ENCODE assay signal across 1 cellular context in the genomic region with DNA sequence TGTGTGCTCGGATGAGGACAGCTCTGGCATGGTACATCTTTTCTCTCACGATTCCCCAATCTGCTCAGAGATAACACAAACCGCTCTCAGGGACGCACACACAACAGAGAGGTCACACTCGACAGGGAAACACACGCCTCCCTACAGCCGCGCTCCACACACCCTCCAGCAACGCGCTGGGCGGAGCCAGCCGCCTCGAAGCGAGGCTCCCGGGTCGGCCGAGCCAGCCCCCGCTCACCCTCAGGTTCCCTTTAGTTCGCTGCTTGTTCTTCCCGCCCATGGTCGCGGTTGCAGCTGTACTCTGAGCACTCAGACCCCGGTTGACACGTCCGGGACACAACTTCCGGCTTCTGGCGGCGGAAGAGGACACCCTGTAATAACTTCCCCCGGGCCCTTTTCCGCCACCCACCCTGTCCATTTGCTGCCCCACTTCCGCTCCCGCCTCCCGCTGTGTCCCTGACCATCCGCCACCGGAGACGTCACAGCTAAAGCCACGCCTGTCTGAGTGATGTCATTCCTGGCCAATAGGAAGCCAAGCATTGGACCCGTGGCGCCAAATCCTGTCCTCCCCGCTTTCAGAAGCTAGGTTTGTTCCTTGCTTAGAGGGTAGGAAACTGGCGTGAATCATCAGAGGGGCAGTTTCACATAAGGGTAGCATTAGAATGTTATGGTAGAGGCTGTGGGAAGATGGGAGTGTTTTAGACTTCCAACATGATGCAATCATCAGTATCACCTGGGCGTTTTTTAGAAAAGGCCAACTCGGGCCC.
A peak's percentile ranks its signal among the peaks of the same experiment; 100 is the strongest.
TF ChIP-seq lines count a peak whose summit lies in the region.

A gene with protein sequence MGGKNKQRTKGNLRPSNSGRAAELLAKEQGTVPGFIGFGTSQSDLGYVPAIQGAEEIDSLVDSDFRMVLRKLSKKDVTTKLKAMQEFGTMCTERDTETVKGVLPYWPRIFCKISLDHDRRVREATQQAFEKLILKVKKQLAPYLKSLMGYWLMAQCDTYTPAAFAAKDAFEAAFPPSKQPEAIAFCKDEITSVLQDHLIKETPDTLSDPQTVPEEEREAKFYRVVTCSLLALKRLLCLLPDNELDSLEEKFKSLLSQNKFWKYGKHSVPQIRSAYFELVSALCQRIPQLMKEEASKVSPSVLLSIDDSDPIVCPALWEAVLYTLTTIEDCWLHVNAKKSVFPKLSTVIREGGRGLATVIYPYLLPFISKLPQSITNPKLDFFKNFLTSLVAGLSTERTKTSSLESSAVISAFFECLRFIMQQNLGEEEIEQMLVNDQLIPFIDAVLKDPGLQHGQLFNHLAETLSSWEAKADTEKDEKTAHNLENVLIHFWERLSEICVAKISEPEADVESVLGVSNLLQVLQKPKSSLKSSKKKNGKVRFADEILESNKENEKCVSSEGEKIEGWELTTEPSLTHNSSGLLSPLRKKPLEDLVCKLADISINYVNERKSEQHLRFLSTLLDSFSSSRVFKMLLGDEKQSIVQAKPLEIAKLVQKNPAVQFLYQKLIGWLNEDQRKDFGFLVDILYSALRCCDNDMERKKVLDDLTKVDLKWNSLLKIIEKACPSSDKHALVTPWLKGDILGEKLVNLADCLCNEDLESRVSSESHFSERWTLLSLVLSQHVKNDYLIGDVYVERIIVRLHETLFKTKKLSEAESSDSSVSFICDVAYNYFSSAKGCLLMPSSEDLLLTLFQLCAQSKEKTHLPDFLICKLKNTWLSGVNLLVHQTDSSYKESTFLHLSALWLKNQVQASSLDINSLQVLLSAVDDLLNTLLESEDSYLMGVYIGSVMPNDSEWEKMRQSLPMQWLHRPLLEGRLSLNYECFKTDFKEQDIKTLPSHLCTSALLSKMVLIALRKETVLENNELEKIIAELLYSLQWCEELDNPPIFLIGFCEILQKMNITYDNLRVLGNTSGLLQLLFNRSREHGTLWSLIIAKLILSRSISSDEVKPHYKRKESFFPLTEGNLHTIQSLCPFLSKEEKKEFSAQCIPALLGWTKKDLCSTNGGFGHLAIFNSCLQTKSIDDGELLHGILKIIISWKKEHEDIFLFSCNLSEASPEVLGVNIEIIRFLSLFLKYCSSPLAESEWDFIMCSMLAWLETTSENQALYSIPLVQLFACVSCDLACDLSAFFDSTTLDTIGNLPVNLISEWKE (N-terminal part only) (minus strand): TSS at position 352 of the 767 bp plus-strand sequence. CDS start 72 bp downstream, at position 280.

TF ChIP-seq in H1, 55 proteins besides CTCF, POLR2A, EP300 and RAD21 (continues in another document):
- no peak for TF ChIP-seq SIRT6 (IDR thresholded peaks at IDR 0.05; ENCODE audit: low read length)
- no peak for TF ChIP-seq CBX8 (IDR thresholded peaks at IDR 0.05; ENCODE audit: borderline replicate concordance, low read depth, low read length)
- TF ChIP-seq MAFK (IDR thresholded peaks at IDR 0.05; ENCODE audit: low read depth, low read length), result no peak
- TF ChIP-seq, protein P1, sequence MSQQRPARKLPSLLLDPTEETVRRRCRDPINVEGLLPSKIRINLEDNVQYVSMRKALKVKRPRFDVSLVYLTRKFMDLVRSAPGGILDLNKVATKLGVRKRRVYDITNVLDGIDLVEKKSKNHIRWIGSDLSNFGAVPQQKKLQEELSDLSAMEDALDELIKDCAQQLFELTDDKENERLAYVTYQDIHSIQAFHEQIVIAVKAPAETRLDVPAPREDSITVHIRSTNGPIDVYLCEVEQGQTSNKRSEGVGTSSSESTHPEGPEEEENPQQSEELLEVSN (IDR thresholded peaks at IDR 0.05), result no peak
- TF ChIP-seq SRF (IDR thresholded peaks at IDR 0.05; ENCODE audit: low read depth, low read length), result no peak
- TF ChIP-seq KDM4A (IDR thresholded peaks at IDR 0.05; ENCODE audit: low read depth, low read length, severe bottlenecking), result peak; percentile 78
- TF ChIP-seq FOSL1 (IDR thresholded peaks at IDR 0.05; ENCODE audit: insufficient read depth, low read depth, low read length), result no peak
- TF ChIP-seq SAP30 (IDR thresholded peaks at IDR 0.05; ENCODE audit: insufficient read depth, insufficient replicate concordance, low read length), result no peak
- TF ChIP-seq, protein P2, sequence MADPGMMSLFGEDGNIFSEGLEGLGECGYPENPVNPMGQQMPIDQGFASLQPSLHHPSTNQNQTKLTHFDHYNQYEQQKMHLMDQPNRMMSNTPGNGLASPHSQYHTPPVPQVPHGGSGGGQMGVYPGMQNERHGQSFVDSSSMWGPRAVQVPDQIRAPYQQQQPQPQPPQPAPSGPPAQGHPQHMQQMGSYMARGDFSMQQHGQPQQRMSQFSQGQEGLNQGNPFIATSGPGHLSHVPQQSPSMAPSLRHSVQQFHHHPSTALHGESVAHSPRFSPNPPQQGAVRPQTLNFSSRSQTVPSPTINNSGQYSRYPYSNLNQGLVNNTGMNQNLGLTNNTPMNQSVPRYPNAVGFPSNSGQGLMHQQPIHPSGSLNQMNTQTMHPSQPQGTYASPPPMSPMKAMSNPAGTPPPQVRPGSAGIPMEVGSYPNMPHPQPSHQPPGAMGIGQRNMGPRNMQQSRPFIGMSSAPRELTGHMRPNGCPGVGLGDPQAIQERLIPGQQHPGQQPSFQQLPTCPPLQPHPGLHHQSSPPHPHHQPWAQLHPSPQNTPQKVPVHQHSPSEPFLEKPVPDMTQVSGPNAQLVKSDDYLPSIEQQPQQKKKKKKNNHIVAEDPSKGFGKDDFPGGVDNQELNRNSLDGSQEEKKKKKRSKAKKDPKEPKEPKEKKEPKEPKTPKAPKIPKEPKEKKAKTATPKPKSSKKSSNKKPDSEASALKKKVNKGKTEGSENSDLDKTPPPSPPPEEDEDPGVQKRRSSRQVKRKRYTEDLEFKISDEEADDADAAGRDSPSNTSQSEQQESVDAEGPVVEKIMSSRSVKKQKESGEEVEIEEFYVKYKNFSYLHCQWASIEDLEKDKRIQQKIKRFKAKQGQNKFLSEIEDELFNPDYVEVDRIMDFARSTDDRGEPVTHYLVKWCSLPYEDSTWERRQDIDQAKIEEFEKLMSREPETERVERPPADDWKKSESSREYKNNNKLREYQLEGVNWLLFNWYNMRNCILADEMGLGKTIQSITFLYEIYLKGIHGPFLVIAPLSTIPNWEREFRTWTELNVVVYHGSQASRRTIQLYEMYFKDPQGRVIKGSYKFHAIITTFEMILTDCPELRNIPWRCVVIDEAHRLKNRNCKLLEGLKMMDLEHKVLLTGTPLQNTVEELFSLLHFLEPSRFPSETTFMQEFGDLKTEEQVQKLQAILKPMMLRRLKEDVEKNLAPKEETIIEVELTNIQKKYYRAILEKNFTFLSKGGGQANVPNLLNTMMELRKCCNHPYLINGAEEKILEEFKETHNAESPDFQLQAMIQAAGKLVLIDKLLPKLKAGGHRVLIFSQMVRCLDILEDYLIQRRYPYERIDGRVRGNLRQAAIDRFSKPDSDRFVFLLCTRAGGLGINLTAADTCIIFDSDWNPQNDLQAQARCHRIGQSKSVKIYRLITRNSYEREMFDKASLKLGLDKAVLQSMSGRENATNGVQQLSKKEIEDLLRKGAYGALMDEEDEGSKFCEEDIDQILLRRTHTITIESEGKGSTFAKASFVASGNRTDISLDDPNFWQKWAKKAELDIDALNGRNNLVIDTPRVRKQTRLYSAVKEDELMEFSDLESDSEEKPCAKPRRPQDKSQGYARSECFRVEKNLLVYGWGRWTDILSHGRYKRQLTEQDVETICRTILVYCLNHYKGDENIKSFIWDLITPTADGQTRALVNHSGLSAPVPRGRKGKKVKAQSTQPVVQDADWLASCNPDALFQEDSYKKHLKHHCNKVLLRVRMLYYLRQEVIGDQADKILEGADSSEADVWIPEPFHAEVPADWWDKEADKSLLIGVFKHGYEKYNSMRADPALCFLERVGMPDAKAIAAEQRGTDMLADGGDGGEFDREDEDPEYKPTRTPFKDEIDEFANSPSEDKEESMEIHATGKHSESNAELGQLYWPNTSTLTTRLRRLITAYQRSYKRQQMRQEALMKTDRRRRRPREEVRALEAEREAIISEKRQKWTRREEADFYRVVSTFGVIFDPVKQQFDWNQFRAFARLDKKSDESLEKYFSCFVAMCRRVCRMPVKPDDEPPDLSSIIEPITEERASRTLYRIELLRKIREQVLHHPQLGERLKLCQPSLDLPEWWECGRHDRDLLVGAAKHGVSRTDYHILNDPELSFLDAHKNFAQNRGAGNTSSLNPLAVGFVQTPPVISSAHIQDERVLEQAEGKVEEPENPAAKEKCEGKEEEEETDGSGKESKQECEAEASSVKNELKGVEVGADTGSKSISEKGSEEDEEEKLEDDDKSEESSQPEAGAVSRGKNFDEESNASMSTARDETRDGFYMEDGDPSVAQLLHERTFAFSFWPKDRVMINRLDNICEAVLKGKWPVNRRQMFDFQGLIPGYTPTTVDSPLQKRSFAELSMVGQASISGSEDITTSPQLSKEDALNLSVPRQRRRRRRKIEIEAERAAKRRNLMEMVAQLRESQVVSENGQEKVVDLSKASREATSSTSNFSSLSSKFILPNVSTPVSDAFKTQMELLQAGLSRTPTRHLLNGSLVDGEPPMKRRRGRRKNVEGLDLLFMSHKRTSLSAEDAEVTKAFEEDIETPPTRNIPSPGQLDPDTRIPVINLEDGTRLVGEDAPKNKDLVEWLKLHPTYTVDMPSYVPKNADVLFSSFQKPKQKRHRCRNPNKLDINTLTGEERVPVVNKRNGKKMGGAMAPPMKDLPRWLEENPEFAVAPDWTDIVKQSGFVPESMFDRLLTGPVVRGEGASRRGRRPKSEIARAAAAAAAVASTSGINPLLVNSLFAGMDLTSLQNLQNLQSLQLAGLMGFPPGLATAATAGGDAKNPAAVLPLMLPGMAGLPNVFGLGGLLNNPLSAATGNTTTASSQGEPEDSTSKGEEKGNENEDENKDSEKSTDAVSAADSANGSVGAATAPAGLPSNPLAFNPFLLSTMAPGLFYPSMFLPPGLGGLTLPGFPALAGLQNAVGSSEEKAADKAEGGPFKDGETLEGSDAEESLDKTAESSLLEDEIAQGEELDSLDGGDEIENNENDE (IDR thresholded peaks at IDR 0.05; ENCODE audit: insufficient replicate concordance, low read length), result no peak
- TF ChIP-seq SUZ12 (IDR thresholded peaks at IDR 0.05; ENCODE audit: low read length), result no peak
- TF ChIP-seq TBP (IDR thresholded peaks at IDR 0.05; ENCODE audit: low read depth, low read length), result peak; percentile 87
- peak; percentile 89 for TF ChIP-seq JUND (IDR thresholded peaks at IDR 0.05; ENCODE audit: low read length)
- peak; percentile 77 for TF ChIP-seq CHD2 (IDR thresholded peaks at IDR 0.05; ENCODE audit: low read length)
- no peak for TF ChIP-seq SIX5 (IDR thresholded peaks at IDR 0.05; ENCODE audit: low read depth, low read length)
- TF ChIP-seq PHF8 (conservative IDR thresholded peaks at IDR 0.05; ENCODE audit: low read depth, low read length), result peak; percentile 59; the same call in 1 of the 2 replicates
- peak; percentile 88 to 99 for TF ChIP-seq SIN3A (conservative IDR thresholded peaks at IDR 0.05 in 1 of 2, IDR thresholded peaks at IDR 0.05 in 1 of 2; ENCODE audit: low read depth in 1 of 2, low read length in 2 of 2)
- TF ChIP-seq KDM5A (IDR thresholded peaks at IDR 0.05; ENCODE audit: low read length), result peak; percentile 66
- peak; percentile 93 for TF ChIP-seq TAF1 (IDR thresholded peaks at IDR 0.05; ENCODE audit: low read depth, low read length)
- TF ChIP-seq EGR1 (IDR thresholded peaks at IDR 0.05; ENCODE audit: borderline replicate concordance, low read depth, low read length), result 0 out of 2 replicates have a peak, but pooled peaks have one; percentile 16
- TF ChIP-seq POLR2AphosphoS5 (IDR thresholded peaks at IDR 0.05; ENCODE audit: low read depth, low read length), result peak; percentile 95
- TF ChIP-seq BACH1 (IDR thresholded peaks at IDR 0.05; ENCODE audit: low read length), result no peak
- TF ChIP-seq, protein P3, sequence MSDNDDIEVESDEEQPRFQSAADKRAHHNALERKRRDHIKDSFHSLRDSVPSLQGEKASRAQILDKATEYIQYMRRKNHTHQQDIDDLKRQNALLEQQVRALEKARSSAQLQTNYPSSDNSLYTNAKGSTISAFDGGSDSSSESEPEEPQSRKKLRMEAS (IDR thresholded peaks at IDR 0.05), result peak; percentile 57
- TF ChIP-seq TCF12 (IDR thresholded peaks at IDR 0.05; ENCODE audit: low read depth, low read length), result no peak
- TF ChIP-seq CTBP2 (IDR thresholded peaks at IDR 0.05; ENCODE audit: borderline replicate concordance, insufficient read depth, insufficient read length, low read length), result no peak
- peak; percentile 45; the same call in 1 of the 2 replicates for TF ChIP-seq SP2 (IDR thresholded peaks at IDR 0.05; ENCODE audit: low read length)
- peak; percentile 99 for TF ChIP-seq GABPA (IDR thresholded peaks at IDR 0.05; ENCODE audit: borderline replicate concordance, insufficient read depth, low read length)
- TF ChIP-seq CHD1 (IDR thresholded peaks at IDR 0.05; ENCODE audit: low read depth, low read length), result no peak
- TF ChIP-seq TAF7 (optimal IDR thresholded peaks at IDR 0.05; ENCODE audit: borderline replicate concordance, low read depth, low read length), result peak; percentile 41
- TF ChIP-seq GTF2F1 (IDR thresholded peaks at IDR 0.05; ENCODE audit: borderline replicate concordance, low read depth, low read length), result no peak; the same call in 1 of the 2 replicates
- no peak for TF ChIP-seq KDM1A (IDR thresholded peaks at IDR 0.05; ENCODE audit: borderline replicate concordance, low read length)
- TF ChIP-seq TEAD4 (IDR thresholded peaks at IDR 0.05; ENCODE audit: low read depth, low read length), result no peak
- TF ChIP-seq RNF2 (IDR thresholded peaks at IDR 0.05; ENCODE audit: borderline replicate concordance, low read depth, low read length, missing control alignments, poor library complexity, severe bottlenecking), result no peak
- no peak for TF ChIP-seq NRF1 (IDR thresholded peaks at IDR 0.05; ENCODE audit: low read depth, low read length)
- no peak for TF ChIP-seq POU5F1 (IDR thresholded peaks at IDR 0.05; ENCODE audit: low read depth, low read length)
- no peak for TF ChIP-seq CBX5 (IDR thresholded peaks at IDR 0.05; ENCODE audit: low read depth, low read length)
- no peak for TF ChIP-seq RFX5 (IDR thresholded peaks at IDR 0.05; ENCODE audit: borderline replicate concordance, low read depth, low read length)
- TF ChIP-seq, protein P4, sequence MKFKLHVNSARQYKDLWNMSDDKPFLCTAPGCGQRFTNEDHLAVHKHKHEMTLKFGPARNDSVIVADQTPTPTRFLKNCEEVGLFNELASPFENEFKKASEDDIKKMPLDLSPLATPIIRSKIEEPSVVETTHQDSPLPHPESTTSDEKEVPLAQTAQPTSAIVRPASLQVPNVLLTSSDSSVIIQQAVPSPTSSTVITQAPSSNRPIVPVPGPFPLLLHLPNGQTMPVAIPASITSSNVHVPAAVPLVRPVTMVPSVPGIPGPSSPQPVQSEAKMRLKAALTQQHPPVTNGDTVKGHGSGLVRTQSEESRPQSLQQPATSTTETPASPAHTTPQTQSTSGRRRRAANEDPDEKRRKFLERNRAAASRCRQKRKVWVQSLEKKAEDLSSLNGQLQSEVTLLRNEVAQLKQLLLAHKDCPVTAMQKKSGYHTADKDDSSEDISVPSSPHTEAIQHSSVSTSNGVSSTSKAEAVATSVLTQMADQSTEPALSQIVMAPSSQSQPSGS (IDR thresholded peaks at IDR 0.05; ENCODE audit: low read length), result peak; percentile 99
- TF ChIP-seq SP1 (IDR thresholded peaks at IDR 0.05; ENCODE audit: low read depth, low read length), result peak; percentile 90
- TF ChIP-seq SP4 (IDR thresholded peaks at IDR 0.05; ENCODE audit: low read length), result no peak
- TF ChIP-seq EZH2 (IDR thresholded peaks at IDR 0.05; ENCODE audit: low read depth, low read length, severe bottlenecking), result no peak
- TF ChIP-seq CREB1 (IDR thresholded peaks at IDR 0.05), result peak; percentile 92
- peak; percentile 96 for TF ChIP-seq ASH2L (IDR thresholded peaks at IDR 0.05; ENCODE audit: low read length)
- TF ChIP-seq, protein P5, sequence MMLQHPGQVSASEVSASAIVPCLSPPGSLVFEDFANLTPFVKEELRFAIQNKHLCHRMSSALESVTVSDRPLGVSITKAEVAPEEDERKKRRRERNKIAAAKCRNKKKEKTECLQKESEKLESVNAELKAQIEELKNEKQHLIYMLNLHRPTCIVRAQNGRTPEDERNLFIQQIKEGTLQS (IDR thresholded peaks at IDR 0.05; ENCODE audit: insufficient read depth, low read depth, low read length), result no peak
